ENCODE assay signal across 8 cellular contexts in genomic region chr12:50283230-50283923, GRCh38. TPM values are rescaled to one million over a fixed set of nuclear protein-coding genes. Genes with fewer than 3 reads are reported as not detected.
A peak's percentile ranks its signal among the peaks of the same experiment; 100 is the strongest.
DNase-seq lines count a peak whose midpoint lies in the region; ATAC-seq and TF ChIP-seq lines count a peak whose summit lies in the region.

LIMA1 (minus strand) TSS chr12:50283520; CDS start chr12:50248751, 34,769 bp downstream.

- H3K36me3 Mint-ChIP-seq in CD4-positive, alpha-beta T cell (ENCODE audit: low read depth), result no peaks in the 10 kb centered on the region

- no peak for TF ChIP-seq CTCF in CD4-positive, alpha-beta T cell (IDR thresholded peaks at IDR 0.05)

- intact Hi-C loops in CD4-positive, alpha-beta T cell (cut with DNase I, micrococcal nuclease), result loop anchor here (2.0 to 10.0 kb wide), 8 partner anchors 61 to 1669 kb away; partner anchors contain the start of genes ACVR1B (in 1 of the 2), ATF1 (in 1 of the 2), COX14 (in 1 of the 2) and LARP4 (in 1 of the 2)

- H3K9me3 ChIP-seq in CD4-positive, alpha-beta T cell (ENCODE audit: control insufficient read depth, low read length), result no peaks in the 10 kb centered on the region
- H3K9me3 ChIP-seq in effector memory CD4-positive, alpha-beta T cell (ENCODE audit: control insufficient read depth, low read length), result no peaks in the 10 kb centered on the region

- CTCF ChIA-PET in CD4-positive, alpha-beta T cell (lab: Charles Lee), result interaction anchor here (0.6 to 1.1 kb wide), 4 partner anchors 8 to 316 kb away, joined by 3 to 4 read pairs (median 3); no protein-coding TSS in a partner anchor
- CTCF ChIA-PET in activated CD8-positive, alpha-beta memory T cell treated with anti-CD3 and anti-CD28 coated beads for 36 hours (lab: Charles Lee), result interaction anchor here (0.5 to 1.4 kb wide), 6 partner anchors 28 to 198 kb away, joined by 3 to 5 read pairs (median 4); partner anchors contain the start of genes CERS5 and SMARCD1

- peak within 1 kb of the TSS; percentile 64 for H3K4me3 ChIP-seq in effector memory CD4-positive, alpha-beta T cell (ENCODE audit: insufficient read depth, low read depth, low read length, poor library complexity, severe bottlenecking)

- no peaks in the 10 kb centered on the region for H3K27me3 Mint-ChIP-seq in CD4-positive, alpha-beta T cell

- H3K27me3 ChIP-seq in CD4-positive, alpha-beta T cell (ENCODE audit: control insufficient read depth, insufficient read depth, low read length), result no peaks in the 10 kb centered on the region
- H3K27me3 ChIP-seq in effector memory CD4-positive, alpha-beta T cell (replicated peaks; ENCODE audit: control insufficient read depth, insufficient read depth, low read length, poor library complexity, severe bottlenecking), result no peaks in the 10 kb centered on the region

- no peaks in the 10 kb centered on the region for H3K36me3 ChIP-seq in effector memory CD4-positive, alpha-beta T cell (ENCODE audit: control insufficient read depth, insufficient read depth, low read length)

- POLR2A ChIA-PET in CD4-positive, alpha-beta T cell (lab: Charles Lee), result interaction anchor here (0.7 to 3.0 kb wide), 13 partner anchors 9 to 199 kb away, joined by 3 to 21 read pairs (median 4); partner anchors contain the start of genes CERS5, COX14, LARP4 and SMARCD1
- POLR2A ChIA-PET in activated CD8-positive, alpha-beta memory T cell treated with anti-CD3 and anti-CD28 coated beads for 36 hours (lab: Charles Lee), result interaction anchor here (0.6 to 1.9 kb wide), 7 partner anchors 59 to 171 kb away, joined by 3 to 9 read pairs (median 5); partner anchors contain the start of gene COX14

- peak; percentile 95 for ATAC-seq in CD4-positive, alpha-beta T cell (ENCODE audit: poor library complexity)
- ATAC-seq in GM19467 (IDR thresholded peaks at IDR 0.05; ENCODE audit: unreplicated experiment), result peak; percentile 88

- H3K9me3 Mint-ChIP-seq in CD4-positive, alpha-beta T cell, result no peaks in the 10 kb centered on the region

- H3K4me1 ChIP-seq in effector memory CD4-positive, alpha-beta T cell (ENCODE audit: control insufficient read depth, insufficient read depth, low read length, poor library complexity, severe bottlenecking), result no peaks in the 10 kb centered on the region

- DNase-seq in CD4-positive, alpha-beta T cell, result peak; percentile 86 to 96 (median 92)
- DNase-seq in HS-27A (ENCODE audit: low read depth) (peak; percentile 54), NOMO-1 (lab: John Stamatoyannopoulos, UW; ENCODE audit: unreplicated experiment in 2 of 2) (peak; percentile 73 to 88), medulla oblongata (ENCODE audit: extremely low spot score) (peak; percentile 86)
- DNase-seq in effector memory CD4-positive, alpha-beta T cell, result peak; percentile 84 to 88 (median 87)
- DNase-seq in stimulated activated CD8-positive, alpha-beta memory T cell treated with anti-CD3 and anti-CD28 coated beads, Interleukin-12 subunit alpha, Interleukin-12 subunit beta, amount 100 ng/mL, for 1 hour (ENCODE audit: low read depth), result peak; percentile 80

- H3K27ac Mint-ChIP-seq in CD4-positive, alpha-beta T cell, result peak within 1 kb of the TSS; percentile 86

- H3K27ac ChIP-seq in CD4-positive, alpha-beta T cell (ENCODE audit: low read depth, low read length), result peak within 1 kb of the TSS; percentile 19
- peak within 1 kb of the TSS; percentile 57 for H3K27ac ChIP-seq in effector memory CD4-positive, alpha-beta T cell (ENCODE audit: insufficient read depth, low read length, poor library complexity, severe bottlenecking)

- H3K4me1 Mint-ChIP-seq in CD4-positive, alpha-beta T cell (ENCODE audit: low read depth), result peaks cover 26% of the 10 kb centered on the region

- peak within 1 kb of the TSS; percentile 94 for H3K4me3 Mint-ChIP-seq in CD4-positive, alpha-beta T cell

RNA-seq across cellular contexts. Expression of gene LIMA1, which starts in this region (rescaled TPM):
- total RNA-seq in CD4-positive, alpha-beta T cell, result 1 to 10 TPM; 4.6 to 5.1 TPM
- 10 to 100 TPM; 83.0 to 85.4 TPM for total RNA-seq in activated CD8-positive, alpha-beta memory T cell treated with anti-CD3 and anti-CD28 coated beads for 36 hours

Comparison
In these comparisons a context has a peak if more than half of its experiments do, and no peak if none do; other contexts are left out.
1. Peak in every context shown above with its lines: DNase-seq, ATAC-seq, H3K4me3 ChIP-seq and H3K27ac ChIP-seq.
2. RNA of gene LIMA1 (total RNA-seq): 83.0 to 85.4 TPM in activated CD8-positive, alpha-beta memory T cell treated with anti-CD3 and anti-CD28 coated beads for 36 hours; 4.6 to 5.1 TPM in CD4-positive, alpha-beta T cell; every median in the first group is over 10 times any median in the second.